17 cellular contexts compared by ENCODE assay signal in genomic region chr11:71302534-71302909, GRCh38. TPM values are rescaled to one million over a fixed set of nuclear protein-coding genes. Genes with fewer than 3 reads are reported as not detected.
A peak's percentile ranks its signal among the peaks of the same experiment; 100 is the strongest.
DNase-seq lines count a peak whose midpoint lies in the region; ATAC-seq and TF ChIP-seq lines count a peak whose summit lies in the region.
"Had no signal": no experiment of that assay in that cellular context is flagged by ENCODE, and none has a peak within 500 bp of the region (broad histone marks: within the 10 kb centered on the region; RNA-seq: fewer than 3 reads in every experiment).

No MANE protein-coding gene starts in this region.

- H3K9me3 ChIP-seq in IMR-90 (ENCODE audit: control insufficient read depth, insufficient read depth, low read length), result no peaks in the 10 kb centered on the region
- no peaks in the 10 kb centered on the region for H3K9me3 ChIP-seq in endodermal cell (ENCODE audit: control insufficient read depth, low read length)
- no peaks in the 10 kb centered on the region for H3K9me3 ChIP-seq in spleen
- H3K9me3 ChIP-seq: BLaER1 treated with 17β-estradiol and CSF1 and Interleukin-3, amounts not matched to agents 10 nM and 100 nM had no signal

- peak overlapping the region; percentile 55; the same call in 1 of the 2 replicates for H2AK5ac ChIP-seq in IMR-90 (ENCODE audit: low read depth, low read length)

- no peaks in the 10 kb centered on the region for H3K36me3 ChIP-seq in IMR-90 (ENCODE audit: control insufficient read depth, insufficient read depth, low read length)
- no peaks in the 10 kb centered on the region for H3K36me3 ChIP-seq in endodermal cell (ENCODE audit: control insufficient read depth, insufficient read depth, low read length)
- no peaks in the 10 kb centered on the region for H3K36me3 ChIP-seq in spleen
- H3K36me3 ChIP-seq: BLaER1 treated with 17β-estradiol and CSF1 and Interleukin-3, amounts not matched to agents 10 nM and 100 nM had no signal

- peak overlapping the region; percentile 49; the same call in 2 of the 3 replicates for H2BK15ac ChIP-seq in IMR-90 (ENCODE audit: low read depth, low read length)

- H3K4me3 ChIP-seq in IMR-90 (ENCODE audit: insufficient read depth, low read depth, low read length), result no peak overlapping the region
- no peak overlapping the region for H3K4me3 ChIP-seq in endodermal cell (ENCODE audit: low read length)
- no peak overlapping the region for H3K4me3 ChIP-seq in spleen
- H3K4me3 ChIP-seq: BLaER1 treated with 17β-estradiol and CSF1 and Interleukin-3, amounts not matched to agents 10 nM and 100 nM had no signal

- dilution Hi-C loops in IMR-90 (cut with HindIII; ENCODE audit: low sequenced_read_pairs, unreplicated experiment), result no loop called here

- no peaks in the 10 kb centered on the region for H3K36me3 Mint-ChIP-seq in endodermal cell (ENCODE audit: low read depth)
- H3K36me3 Mint-ChIP-seq in activated CD4-positive, alpha-beta T cell treated with anti-CD3 and anti-CD28 coated beads, Interleukin-2, amount 10 ng/mL, durations not matched to agents 24 days and 14 days (ENCODE audit: low read depth), result no peaks in the 10 kb centered on the region
- H3K36me3 Mint-ChIP-seq: CD8-positive, alpha-beta memory T cell had no signal

- H3K79me1 ChIP-seq in IMR-90 (ENCODE audit: low read depth in 1 of 2, low read length in 2 of 2), result no peaks in the 10 kb centered on the region

- peaks cover 8% of the 10 kb centered on the region for H3K27me3 Mint-ChIP-seq in endodermal cell (ENCODE audit: insufficient read depth)
- H3K27me3 Mint-ChIP-seq in activated CD4-positive, alpha-beta T cell treated with anti-CD3 and anti-CD28 coated beads, Interleukin-2, amount 10 ng/mL, durations not matched to agents 24 days and 14 days, result no peaks in the 10 kb centered on the region

- CTCF ChIA-PET in IMR-90 (lab: Yijun Ruan, JAX), result no interaction called here

- no peak for ATAC-seq in IMR-90 (ENCODE audit: low read depth)
- ATAC-seq in HG03520 (IDR thresholded peaks at IDR 0.05; ENCODE audit: unreplicated experiment), result no peak

- no peak overlapping the region for H3K27ac ChIP-seq in IMR-90 (ENCODE audit: insufficient read depth, low read length)
- no peak overlapping the region for H3K27ac ChIP-seq in endodermal cell (ENCODE audit: low read depth, low read length)
- no peak overlapping the region for H3K27ac ChIP-seq in spleen
- H3K27ac ChIP-seq: BLaER1 treated with 17β-estradiol and CSF1 and Interleukin-3, amounts not matched to agents 10 nM and 100 nM; HL-60 had no signal

- WGBS in IMR-90 (ENCODE audit: extremely low coverage in 2 of 2, insufficient read length in 1 of 2), 2 experiments, result no CpG with 5 or more reads among the region's 1 CpG
- 88% methylated on average over 1 of the region's 1 CpG; no CpG with 5 or more reads in 1 of the 2 experiments for WGBS in endodermal cell (ENCODE audit: insufficient coverage in 1 of 2, insufficient read length in 1 of 2), 2 experiments
- WGBS in spleen, 5 donors, result 76 to 91% (median 85%) methylated on average over 1 of the region's 1 CpG

- DNase-seq in IMR-90 (no peak), endodermal cell (peak; percentile 16), mesenteric fat pad (ENCODE audit: low spot score) (peak; percentile 20), spleen (peak; percentile 14)
- DNase-seq in activated CD4-positive, alpha-beta T cell treated with anti-CD3 and anti-CD28 coated beads, Interleukin-2, amount 10 ng/mL, durations not matched to agents 24 days and 14 days, result no peak
- no peak for DNase-seq in activated CD4-positive, alpha-beta T cell treated with anti-CD3 and anti-CD28 coated beads for 48 hours
- DNase-seq: CD8-positive, alpha-beta memory T cell; MM.1S; NCI-H1092; NCI-H1436 treated with DMSO at 0.1 percent for 48 hours; NCI-H2029 treated with DMSO at 0.1 percent for 48 hours; NCI-H2171; NCI-H526 had no signal

- H3K27me3 ChIP-seq in IMR-90 (ENCODE audit: control insufficient read depth, insufficient read depth, low read length), result no peaks in the 10 kb centered on the region
- H3K27me3 ChIP-seq in endodermal cell (ENCODE audit: control insufficient read depth, insufficient read depth, low read length, poor library complexity, severe bottlenecking), result no peaks in the 10 kb centered on the region
- peaks cover 0 to 54% (median 0%) of the 10 kb centered on the region in 7 donors for H3K27me3 ChIP-seq in spleen (replicated peaks in 1 of 7)
- H3K27me3 ChIP-seq: BLaER1 treated with 17β-estradiol and CSF1 and Interleukin-3, amounts not matched to agents 10 nM and 100 nM had no signal

- H2BK20ac ChIP-seq in IMR-90 (ENCODE audit: low read depth, low read length), result peak overlapping the region; percentile 65

- 0 out of 2 replicates have a peak overlapping the region, but pooled peaks have one; percentile 17 for H3K4me2 ChIP-seq in IMR-90 (ENCODE audit: low read depth, low read length)

- BruUV-seq in IMR-90 (replicated peaks; lab: Mats Ljungman, UMichigan), result no TSS peak

- peak overlapping the region in 1 of 2 experiments; percentile 24; a peak in 1 of 4 replicates for H4K8ac ChIP-seq in IMR-90 (ENCODE audit: low read depth in 2 of 2, low read length in 2 of 2)

- no peak overlapping the region for H2BK5ac ChIP-seq in IMR-90 (ENCODE audit: low read depth, low read length, poor library complexity, severe bottlenecking)

- peak overlapping the region; percentile 69 for H3K4ac ChIP-seq in IMR-90 (ENCODE audit: low read depth, low read length)

- peaks cover 14% of the 10 kb centered on the region for H3K9me1 ChIP-seq in IMR-90 (ENCODE audit: insufficient read depth, low read length)

- POLR2A ChIA-PET in IMR-90 (lab: Charles Lee; ENCODE audit: unreplicated experiment), result no interaction called here

- H3K14ac ChIP-seq in IMR-90 (replicated peaks; ENCODE audit: low read depth, low read length), result no peak overlapping the region

- peak overlapping the region; percentile 57; the same call in 1 of the 2 replicates for H4K91ac ChIP-seq in IMR-90 (ENCODE audit: insufficient read depth, low read depth, low read length)

- no peak overlapping the region for H3K56ac ChIP-seq in IMR-90 (ENCODE audit: extremely low read depth, insufficient read depth, low read length)

- in situ Hi-C loops in IMR-90 (cut with MboI; ENCODE audit: low sequenced_read_pairs), result no loop called here

- H2AK9ac ChIP-seq in IMR-90 (replicated peaks; ENCODE audit: low read depth, low read length, poor library complexity), result no peak overlapping the region

- no peak for TF ChIP-seq RAD21 in IMR-90 (IDR thresholded peaks at IDR 0.05; ENCODE audit: low read length)

- TF ChIP-seq CTCF in IMR-90 (conservative IDR thresholded peaks at IDR 0.05; ENCODE audit: low read depth, low read length), result no peak
- TF ChIP-seq CTCF in endodermal cell (conservative IDR thresholded peaks at IDR 0.05), result no peak
- TF ChIP-seq CTCF in spleen (IDR thresholded peaks at IDR 0.05 in 8 of 11, conservative IDR thresholded peaks at IDR 0.05 in 3 of 11), result no peak

- no peaks in the 10 kb centered on the region for H4K20me1 ChIP-seq in IMR-90 (ENCODE audit: insufficient read depth, low read length)
- H4K20me1 ChIP-seq: BLaER1 treated with 17β-estradiol and CSF1 and Interleukin-3, amounts not matched to agents 10 nM and 100 nM had no signal

- TF ChIP-seq POLR2A in IMR-90 (IDR thresholded peaks at IDR 0.05; ENCODE audit: low read depth, low read length) (no peak), spleen (IDR thresholded peaks at IDR 0.05) (no peak)

- H3K4me1 ChIP-seq in IMR-90 (ENCODE audit: control insufficient read depth, insufficient read depth, low read length) (peaks cover 32% of the 10 kb centered on the region), endodermal cell (ENCODE audit: control insufficient read depth, insufficient read depth, low read length) (no peaks in the 10 kb centered on the region), spleen (no peaks in the 10 kb centered on the region)

- peak overlapping the region; percentile 80; the same call in 1 of the 2 replicates for H3K23ac ChIP-seq in IMR-90 (ENCODE audit: low read depth, low read length)

- H3K9me3 Mint-ChIP-seq in endodermal cell, result no peaks in the 10 kb centered on the region
- no peaks in the 10 kb centered on the region for H3K9me3 Mint-ChIP-seq in activated CD4-positive, alpha-beta T cell treated with anti-CD3 and anti-CD28 coated beads, Interleukin-2, amount 10 ng/mL, durations not matched to agents 24 days and 14 days

- no peaks in the 10 kb centered on the region for H3K4me1 Mint-ChIP-seq in endodermal cell
- H3K4me1 Mint-ChIP-seq in activated CD4-positive, alpha-beta T cell treated with anti-CD3 and anti-CD28 coated beads, Interleukin-2, amount 10 ng/mL, durations not matched to agents 24 days and 14 days, result no peaks in the 10 kb centered on the region
- H3K4me1 Mint-ChIP-seq: CD8-positive, alpha-beta memory T cell; H9 had no signal

- H2AFZ ChIP-seq in IMR-90 (replicated peaks; ENCODE audit: low read length, poor library complexity), result peak overlapping the region; percentile 61

- H4K5ac ChIP-seq in IMR-90 (ENCODE audit: low read depth, low read length), result peak overlapping the region; percentile 45; the same call in 1 of the 2 replicates

- peak overlapping the region; percentile 27; the same call in 1 of the 2 replicates for H3K9ac ChIP-seq in IMR-90 (ENCODE audit: low read depth, low read length)
- H3K9ac ChIP-seq in endodermal cell (ENCODE audit: extremely low read depth, low read length, poor library complexity, severe bottlenecking), result no peak overlapping the region
- H3K9ac ChIP-seq: BLaER1 treated with 17β-estradiol and CSF1 and Interleukin-3, amounts not matched to agents 10 nM and 100 nM had no signal

- peak overlapping the region; percentile 77 for H2BK120ac ChIP-seq in IMR-90 (ENCODE audit: low read depth, low read length)

- intact Hi-C loops in IMR-90 (cut with micrococcal nuclease) (no loop called here), spleen (cut with DNase I; ENCODE audit: low total_unique reads) (no loop called here)
- intact Hi-C loops in activated CD4-positive, alpha-beta T cell treated with anti-CD3 and anti-CD28 coated beads, Interleukin-2, amount 10 ng/mL, durations not matched to agents 24 days and 14 days (cut with micrococcal nuclease), result no loop called here

- no peak overlapping the region for H3K4me3 Mint-ChIP-seq in endodermal cell
- no peak overlapping the region for H3K4me3 Mint-ChIP-seq in activated CD4-positive, alpha-beta T cell treated with anti-CD3 and anti-CD28 coated beads, Interleukin-2, amount 10 ng/mL, durations not matched to agents 24 days and 14 days
- H3K4me3 Mint-ChIP-seq: CD8-positive, alpha-beta memory T cell; H9 had no signal

- no peak overlapping the region for H3K27ac Mint-ChIP-seq in endodermal cell
- no peak overlapping the region for H3K27ac Mint-ChIP-seq in activated CD4-positive, alpha-beta T cell treated with anti-CD3 and anti-CD28 coated beads, Interleukin-2, amount 10 ng/mL, durations not matched to agents 24 days and 14 days
- H3K27ac Mint-ChIP-seq: CD8-positive, alpha-beta memory T cell; H9 had no signal

- H3K18ac ChIP-seq in IMR-90 (ENCODE audit: low read depth, low read length), result peak overlapping the region; percentile 62; the same call in 1 of the 2 replicates

RNA-seq across cellular contexts. Expression of gene SHANK2, which starts 50.1 kb away (rescaled TPM):
- total RNA-seq in IMR-90 (2012; rRNA removed), result 0.83 and 1.6 TPM in 2 replicates
- 2.2 and 2.8 TPM in 2 replicates for polyA plus RNA-seq in IMR-90 (2012; rRNA removed)
- polyA plus RNA-seq in IMR-90 (2012; cell fraction: cytosol; rRNA removed), result 0.53 and 1.1 TPM in 2 replicates
- 7.0 and 7.7 TPM in 2 replicates for polyA plus RNA-seq in IMR-90 (2012; cell fraction: nucleus; rRNA removed; ENCODE audit: low replicate concordance)
- 10 to 100 TPM; 22.3 to 49.6 TPM for total RNA-seq in endodermal cell
- 6.4 TPM for polyA plus RNA-seq in endodermal cell (2013, experiment 1 of 2)
- 7.0 TPM for polyA plus RNA-seq in endodermal cell (2013, experiment 2 of 2)
- total RNA-seq in mesenteric fat pad, result 2.0 TPM
- 10 to 100 TPM in 5 of 7 donors, 1 to 10 TPM in 2; 5.7 to 23.8 (median 12.1) TPM for total RNA-seq in spleen
- 1 to 10 TPM in 1 of 3 donors, under 1 TPM in 2; 0.30 to 1.4 (median 0.61) TPM for polyA plus RNA-seq in spleen
- total RNA-seq in activated CD4-positive, alpha-beta T cell treated with anti-CD3 and anti-CD28 coated beads, Interleukin-2, amount 10 ng/mL, durations not matched to agents 24 days and 14 days, result not detected in 2 replicates
- total RNA-seq: CD8-positive, alpha-beta memory T cell had no signal
- polyA plus RNA-seq: CD8-positive, alpha-beta memory T cell had no signal

Comparison
In these comparisons a context has a peak if more than half of its experiments do, and no peak if none do; other contexts are left out.
1. DNase-seq: peak in endodermal cell (single experiment), mesenteric fat pad (single experiment) and spleen (single experiment); none in IMR-90 (single experiment), activated CD4-positive, alpha-beta T cell treated with anti-CD3 and anti-CD28 coated beads, Interleukin-2, amount 10 ng/mL, durations not matched to agents 24 days and 14 days (single experiment) and activated CD4-positive, alpha-beta T cell treated with anti-CD3 and anti-CD28 coated beads for 48 hours (single experiment).